In the genomic region with DNA sequence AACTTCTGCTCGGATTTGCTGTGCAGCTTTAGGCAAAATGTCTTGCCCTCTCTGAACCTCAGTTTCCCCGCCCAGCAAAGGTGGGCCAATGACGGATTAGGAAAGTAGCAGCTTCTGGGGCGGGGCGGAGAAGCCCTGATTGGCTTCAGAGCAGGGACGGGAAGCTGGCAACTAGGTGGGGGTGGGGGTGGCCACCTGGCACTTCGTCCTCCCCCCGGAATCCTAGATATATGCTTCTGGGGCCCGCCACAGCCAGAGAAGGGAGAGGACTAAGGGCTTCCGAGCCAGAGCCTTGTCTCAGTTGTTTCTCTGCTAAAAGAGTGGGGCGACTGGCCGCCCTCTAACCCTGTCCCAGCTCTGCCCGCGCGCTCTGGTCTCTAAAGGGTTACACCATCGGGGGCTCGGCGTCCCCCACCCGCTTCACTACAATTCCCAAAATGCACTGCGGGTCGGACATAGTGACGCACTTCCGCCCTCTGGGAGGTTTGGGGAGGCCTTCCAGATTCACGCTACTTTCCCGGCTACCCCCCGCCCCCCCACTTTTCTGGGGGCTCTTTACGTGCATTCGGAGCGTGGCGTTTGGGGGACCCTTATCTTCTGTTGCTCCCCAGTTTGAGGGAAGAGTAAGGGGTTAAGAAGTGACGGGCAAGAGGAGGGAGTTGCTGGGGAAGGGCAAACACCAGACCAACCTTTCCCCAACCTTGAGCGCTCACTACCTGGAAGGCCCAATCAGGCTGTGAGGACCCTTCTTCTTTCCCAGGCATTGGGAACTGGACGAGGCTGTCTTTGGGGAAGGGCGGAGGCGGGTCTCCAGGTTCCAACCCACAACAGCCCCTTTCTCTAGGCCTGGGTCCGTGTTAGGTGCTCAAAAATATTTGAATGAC, we compare ENCODE assay signal across 8 cellular contexts. TPM values are rescaled to one million over a fixed set of nuclear protein-coding genes. Genes with fewer than 3 reads are reported as not detected.
DNase-seq lines count a peak whose midpoint lies in the region; ATAC-seq and TF ChIP-seq lines count a peak whose summit lies in the region.

No MANE protein-coding gene starts in this region.

- ATAC-seq in natural killer cell = peak; percentile 69 to 86 (median 73)
- peak; percentile 76 to 81 for ATAC-seq in stimulated activated naive B cell treated with anti-CD40 and anti-IgM and Interleukin-4, amounts not matched to agents 10 μg/mL and 1 μg/mL and 100 μg/mL, for 72 hours (replicated peaks)

- H3K27ac Mint-ChIP-seq in activated T-helper 2 cell treated with anti-CD3 and anti-CD28 coated beads, Interferon-gamma antibody, Interleukin-2, Interleukin-4, amounts not matched to agents 10 μg/mL and 5 μg/mL and 100 μg/mL, durations not matched to agents 14 hours and 24 hours and 36 hours = peak overlapping the region; percentile 88
- peak overlapping the region; percentile 96 to 97 for H3K27ac Mint-ChIP-seq in natural killer cell
- peak overlapping the region; percentile 99 for H3K27ac Mint-ChIP-seq in stimulated activated naive B cell treated with anti-CD40 and anti-IgM and Interleukin-4, amounts not matched to agents 10 μg/mL and 1 μg/mL and 100 μg/mL, for 72 hours

- peak overlapping the region; percentile 79 for H3K27ac ChIP-seq in GM23248

- peaks cover 5% of the 10 kb centered on the region for H3F3A ChIP-seq in GM23248 (ENCODE audit: insufficient read depth)

- peak overlapping the region; percentile 83 for H3K4me2 ChIP-seq in GM23248 (ENCODE audit: unreplicated experiment)

- H3K4me1 ChIP-seq in GM23248 (ENCODE audit: insufficient read depth) = peaks cover 4% of the 10 kb centered on the region

- WGBS in GM23248 (ENCODE audit: low coverage in 1 of 2, low lambda C conversion rate in 2 of 2, missing lambda C conversion rate in 2 of 2), 2 experiments = 3 to 6% methylated on average over 26 to 36 of the region's 36 CpGs

- no peaks in the 10 kb centered on the region for H3K27me3 ChIP-seq in GM23248 (replicated peaks; ENCODE audit: insufficient read depth)

- peak; percentile 83 for DNase-seq in DMS79 (lab: John Stamatoyannopoulos, UW)
- DNase-seq in GM23248 = peak; percentile 98
- DNase-seq in LoVo (ENCODE audit: low spot score) = peak; percentile 92
- DNase-seq in RPMI8226 = peak; percentile 89
- DNase-seq in activated T-helper 2 cell treated with anti-CD3 and anti-CD28 coated beads, Interferon-gamma antibody, Interleukin-2, Interleukin-4, amounts not matched to agents 10 μg/mL and 5 μg/mL and 100 μg/mL, durations not matched to agents 14 hours and 24 hours and 36 hours (ENCODE audit: low spot score) = peak; percentile 85
- DNase-seq in fibroblast of peridontal ligament (ENCODE audit: extremely low read depth) = peak; percentile 94
- DNase-seq in natural killer cell = peak; percentile 87
- DNase-seq in stimulated activated naive B cell treated with anti-CD40 and anti-IgM and Interleukin-4, amounts not matched to agents 10 μg/mL and 1 μg/mL and 100 μg/mL, for 72 hours = peak; percentile 85

- peak overlapping the region; percentile 92 for H3K9ac ChIP-seq in GM23248

- H3K4me1 Mint-ChIP-seq in activated T-helper 2 cell treated with anti-CD3 and anti-CD28 coated beads, Interferon-gamma antibody, Interleukin-2, Interleukin-4, amounts not matched to agents 10 μg/mL and 5 μg/mL and 100 μg/mL, durations not matched to agents 14 hours and 24 hours and 36 hours (ENCODE audit: low read depth) = peaks cover 13% of the 10 kb centered on the region
- peaks cover 17 to 32% of the 10 kb centered on the region in 2 donors for H3K4me1 Mint-ChIP-seq in natural killer cell
- peaks cover 13 to 31% of the 10 kb centered on the region in 2 donors for H3K4me1 Mint-ChIP-seq in stimulated activated naive B cell treated with anti-CD40 and anti-IgM and Interleukin-4, amounts not matched to agents 10 μg/mL and 1 μg/mL and 100 μg/mL, for 72 hours

- no peaks in the 10 kb centered on the region for H3K36me3 ChIP-seq in GM23248 (ENCODE audit: low read depth)

- TF ChIP-seq CTCF in natural killer cell (IDR thresholded peaks at IDR 0.05) = no peak

- in situ Hi-C loops in GM23248 (cut with MboI) = no loop called here

- H3K27me3 Mint-ChIP-seq in activated T-helper 2 cell treated with anti-CD3 and anti-CD28 coated beads, Interferon-gamma antibody, Interleukin-2, Interleukin-4, amounts not matched to agents 10 μg/mL and 5 μg/mL and 100 μg/mL, durations not matched to agents 14 hours and 24 hours and 36 hours (ENCODE audit: low read depth) = no peaks in the 10 kb centered on the region
- peaks cover 0 to 2% of the 10 kb centered on the region in 2 donors for H3K27me3 Mint-ChIP-seq in natural killer cell (ENCODE audit: low read depth in 2 of 2)
- H3K27me3 Mint-ChIP-seq in stimulated activated naive B cell treated with anti-CD40 and anti-IgM and Interleukin-4, amounts not matched to agents 10 μg/mL and 1 μg/mL and 100 μg/mL, for 72 hours = peaks cover 0 to 3% of the 10 kb centered on the region in 2 donors

- intact Hi-C loops in activated T-helper 2 cell treated with anti-CD3 and anti-CD28 coated beads, Interferon-gamma antibody, Interleukin-2, Interleukin-4, amounts not matched to agents 10 μg/mL and 5 μg/mL and 100 μg/mL, durations not matched to agents 14 hours and 24 hours and 36 hours (cut with micrococcal nuclease) = loop anchor here (1.0 kb wide), 3 partner anchors 16 to 109 kb away; a partner anchor contains a TSS
- intact Hi-C loops in natural killer cell (cut with micrococcal nuclease) = loop anchor here (1.0 kb wide), 2 partner anchors 16 to 23 kb away; a partner anchor contains a TSS

- peak overlapping the region; percentile 89 for H3K4me3 ChIP-seq in GM23248

- peak overlapping the region; percentile 88 for H2AFZ ChIP-seq in GM23248

- H3K9me2 ChIP-seq in GM23248 (ENCODE audit: insufficient read depth) = no peaks in the 10 kb centered on the region

- H3K79me2 ChIP-seq in GM23248 (ENCODE audit: insufficient read depth) = peaks cover 21% of the 10 kb centered on the region

- H3K9me3 ChIP-seq in GM23248 (ENCODE audit: low read depth) = no peaks in the 10 kb centered on the region

- H4K20me1 ChIP-seq in GM23248 (ENCODE audit: insufficient read depth) = no peaks in the 10 kb centered on the region

- peaks cover 4% of the 10 kb centered on the region for H3K36me3 Mint-ChIP-seq in activated T-helper 2 cell treated with anti-CD3 and anti-CD28 coated beads, Interferon-gamma antibody, Interleukin-2, Interleukin-4, amounts not matched to agents 10 μg/mL and 5 μg/mL and 100 μg/mL, durations not matched to agents 14 hours and 24 hours and 36 hours (ENCODE audit: low read depth)
- H3K36me3 Mint-ChIP-seq in natural killer cell = no peaks in the 10 kb centered on the region
- peaks cover 8 to 14% of the 10 kb centered on the region in 2 donors for H3K36me3 Mint-ChIP-seq in stimulated activated naive B cell treated with anti-CD40 and anti-IgM and Interleukin-4, amounts not matched to agents 10 μg/mL and 1 μg/mL and 100 μg/mL, for 72 hours

- H3K4me3 Mint-ChIP-seq in activated T-helper 2 cell treated with anti-CD3 and anti-CD28 coated beads, Interferon-gamma antibody, Interleukin-2, Interleukin-4, amounts not matched to agents 10 μg/mL and 5 μg/mL and 100 μg/mL, durations not matched to agents 14 hours and 24 hours and 36 hours (ENCODE audit: low read depth) = peak overlapping the region; percentile 88
- H3K4me3 Mint-ChIP-seq in natural killer cell = peak overlapping the region; percentile 98
- peak overlapping the region; percentile 94 to 98 for H3K4me3 Mint-ChIP-seq in stimulated activated naive B cell treated with anti-CD40 and anti-IgM and Interleukin-4, amounts not matched to agents 10 μg/mL and 1 μg/mL and 100 μg/mL, for 72 hours

- no peaks in the 10 kb centered on the region for H3K9me3 Mint-ChIP-seq in activated T-helper 2 cell treated with anti-CD3 and anti-CD28 coated beads, Interferon-gamma antibody, Interleukin-2, Interleukin-4, amounts not matched to agents 10 μg/mL and 5 μg/mL and 100 μg/mL, durations not matched to agents 14 hours and 24 hours and 36 hours
- no peaks in the 10 kb centered on the region for H3K9me3 Mint-ChIP-seq in natural killer cell
- H3K9me3 Mint-ChIP-seq in stimulated activated naive B cell treated with anti-CD40 and anti-IgM and Interleukin-4, amounts not matched to agents 10 μg/mL and 1 μg/mL and 100 μg/mL, for 72 hours = no peaks in the 10 kb centered on the region

RNA-seq across cellular contexts. Expression of a gene that starts 0.7 kb away (rescaled TPM):
- total RNA-seq in GM23248 (2014; rRNA removed; shearing (Covaris generic)) = 39.3 and 53.8 TPM in 2 replicates
- 7.8 and 8.6 TPM in 2 replicates for polyA plus RNA-seq in GM23248 (2016; fragmentation: Nextera tagmentation; extraction: Ambion mirVana)
- 15.7 and 17.1 TPM in 2 replicates for total RNA-seq in activated T-helper 2 cell treated with anti-CD3 and anti-CD28 coated beads, Interferon-gamma antibody, Interleukin-2, Interleukin-4, amounts not matched to agents 10 μg/mL and 5 μg/mL and 100 μg/mL, durations not matched to agents 14 hours and 24 hours and 36 hours
- 10 to 100 TPM; 16.1 to 20.3 (median 19.6) TPM for total RNA-seq in natural killer cell

RNA-seq across cellular contexts. Expression of a gene that starts 15.7 kb away (rescaled TPM):
- 3.5 and 7.7 TPM in 2 replicates for total RNA-seq in GM23248 (2014; rRNA removed; shearing (Covaris generic))
- polyA plus RNA-seq in GM23248 (2016; fragmentation: Nextera tagmentation; extraction: Ambion mirVana) = 1.2 and 1.6 TPM in 2 replicates
- 7.3 and 8.6 TPM in 2 replicates for total RNA-seq in activated T-helper 2 cell treated with anti-CD3 and anti-CD28 coated beads, Interferon-gamma antibody, Interleukin-2, Interleukin-4, amounts not matched to agents 10 μg/mL and 5 μg/mL and 100 μg/mL, durations not matched to agents 14 hours and 24 hours and 36 hours
- 1 to 10 TPM; 7.0 to 8.4 (median 7.2) TPM for total RNA-seq in natural killer cell

RNA-seq across cellular contexts. Expression of a gene that starts 22.5 kb away (rescaled TPM):
- total RNA-seq in GM23248 (2014; rRNA removed; shearing (Covaris generic)) = not detected in 2 replicates
- not detected in 2 replicates for polyA plus RNA-seq in GM23248 (2016; fragmentation: Nextera tagmentation; extraction: Ambion mirVana)
- 0.37 and 0.60 TPM in 2 replicates for total RNA-seq in activated T-helper 2 cell treated with anti-CD3 and anti-CD28 coated beads, Interferon-gamma antibody, Interleukin-2, Interleukin-4, amounts not matched to agents 10 μg/mL and 5 μg/mL and 100 μg/mL, durations not matched to agents 14 hours and 24 hours and 36 hours
- total RNA-seq in natural killer cell = not detected

RNA-seq across cellular contexts. Expression of a gene that starts 23.7 kb away (rescaled TPM):
- total RNA-seq in GM23248 (2014; rRNA removed; shearing (Covaris generic)) = 28.1 and 81.4 TPM in 2 replicates
- polyA plus RNA-seq in GM23248 (2016; fragmentation: Nextera tagmentation; extraction: Ambion mirVana) = 14.8 and 17.8 TPM in 2 replicates
- 121 and 131 TPM in 2 replicates for total RNA-seq in activated T-helper 2 cell treated with anti-CD3 and anti-CD28 coated beads, Interferon-gamma antibody, Interleukin-2, Interleukin-4, amounts not matched to agents 10 μg/mL and 5 μg/mL and 100 μg/mL, durations not matched to agents 14 hours and 24 hours and 36 hours
- 10 to 100 TPM; 86.4 to 94.8 (median 86.7) TPM for total RNA-seq in natural killer cell

RNA-seq across cellular contexts. Expression of a gene that starts 27.9 kb away (rescaled TPM):
- total RNA-seq in GM23248 (2014; rRNA removed; shearing (Covaris generic)) = not detected in 2 replicates
- not detected in 2 replicates for polyA plus RNA-seq in GM23248 (2016; fragmentation: Nextera tagmentation; extraction: Ambion mirVana)
- total RNA-seq in activated T-helper 2 cell treated with anti-CD3 and anti-CD28 coated beads, Interferon-gamma antibody, Interleukin-2, Interleukin-4, amounts not matched to agents 10 μg/mL and 5 μg/mL and 100 μg/mL, durations not matched to agents 14 hours and 24 hours and 36 hours = not detected in 2 replicates
- not detected for total RNA-seq in natural killer cell

Comparison
In these comparisons a context has a peak if more than half of its experiments do, and no peak if none do; other contexts are left out.
1. Peak in every context shown above with its lines: DNase-seq, ATAC-seq, H3K4me3 ChIP-seq and H3K27ac ChIP-seq.